14 cellular contexts compared by ENCODE assay signal in genomic region chr21:40471103-40471502, GRCh38.
"Had no signal": no experiment of that assay in that cellular context is flagged by ENCODE, and none has a peak within 500 bp of the region (broad histone marks: within the 10 kb centered on the region; RNA-seq: fewer than 3 reads in every experiment).

No MANE protein-coding gene starts in this region.

- H3K27ac ChIP-seq: foreskin keratinocyte, heart left ventricle, left ventricle myocardium inferior had no signal

- ATAC-seq: activated CD8-positive, alpha-beta T cell treated with anti-CD3 and anti-CD28 coated beads for 36 hours; activated T-cell treated with anti-CD3 and anti-CD28 coated beads, Interleukin-2, amount 50 U/mL, for 72 hours; foreskin keratinocyte; heart left ventricle had no signal

- H3K4me3 ChIP-seq: heart left ventricle, left ventricle myocardium inferior had no signal

- DNase-seq: activated CD4-positive, alpha-beta T cell treated with anti-CD3 and anti-CD28 coated beads for 4 hours; activated CD8-positive, alpha-beta memory T cell treated with anti-CD3 and anti-CD28 coated beads, Interleukin-2, amount 50 U/mL, for 4 hours; activated CD8-positive, alpha-beta T cell treated with anti-CD3 and anti-CD28 coated beads for 36 hours; activated naive CD8-positive, alpha-beta T cell treated with anti-CD3 and anti-CD28 coated beads, Interleukin-2, amount 10 ng/mL, durations not matched to agents 7 days and 5 days; activated T-cell treated with anti-CD3 and anti-CD28 coated beads, Interleukin-2, amount 50 U/mL, for 72 hours; anterior cingulate cortex; foreskin keratinocyte; heart left ventricle; left ventricle myocardium inferior; mesendoderm; nephron progenitor cell; stimulated activated CD4-positive, alpha-beta T cell treated with anti-CD3 and anti-CD28 coated beads, Interleukin-2, amount 100 ng/mL, for 48 hours; stimulated activated naive CD4-positive, alpha-beta T cell treated with Interleukin-2 at 50 U/mL for 16 hours; trophoblast cell had no signal
